Comparison of ENCODE assay signal across 12 cellular contexts in the genomic region with DNA sequence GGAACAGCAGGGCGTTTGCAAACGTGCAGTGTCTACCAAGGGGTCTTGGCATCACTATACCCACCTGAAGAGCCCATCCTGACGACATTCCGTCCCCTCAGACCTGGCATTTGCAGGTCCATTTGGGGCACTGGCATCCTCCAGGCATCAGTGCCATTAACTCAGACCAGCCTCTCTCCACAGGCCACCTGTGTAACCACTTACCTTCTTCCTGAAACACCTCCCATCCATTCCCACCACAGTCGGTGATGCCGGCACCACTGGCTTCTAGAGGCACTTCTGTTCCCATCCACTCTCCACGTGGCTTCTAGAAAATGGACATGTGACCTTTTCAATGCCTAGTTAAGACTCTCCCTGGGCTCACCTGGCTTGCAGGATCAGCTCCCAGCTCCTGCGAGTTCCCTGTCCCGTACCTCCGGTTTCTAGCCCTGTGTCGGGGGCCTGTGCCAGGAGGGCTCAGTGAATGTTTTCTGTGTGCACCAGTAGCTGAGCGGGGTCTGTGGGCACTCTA.
"Had no signal": no experiment of that assay in that cellular context is flagged by ENCODE, and none has a peak within 500 bp of the region (broad histone marks: within the 10 kb centered on the region; RNA-seq: fewer than 3 reads in every experiment).

No MANE protein-coding gene starts in this region.

- H3K4me1 ChIP-seq: pancreas, SJSA1 had no signal

- H3K4me3 ChIP-seq: esophagus squamous epithelium, pancreas, SJSA1 had no signal

- H3K27me3 Mint-ChIP-seq: activated naive CD4-positive, alpha-beta T cell treated with anti-CD3 and anti-CD28 coated beads, Interleukin-2, amount 50 U/mL, for 24 hours had no signal

- DNase-seq: activated CD4-positive, alpha-beta T cell treated with anti-CD3 and anti-CD28 coated beads for 1 hour; activated CD8-positive, alpha-beta T cell treated with anti-CD3 and anti-CD28 coated beads, Interleukin-2, amount 10 ng/mL, durations not matched to agents 7 days and 5 days; amniotic stem cell; brain microvascular endothelial cell; esophagus squamous epithelium; foreskin fibroblast; retina; small intestine; trophoblast cell had no signal

- H3K4me1 Mint-ChIP-seq: activated naive CD4-positive, alpha-beta T cell treated with anti-CD3 and anti-CD28 coated beads, Interleukin-2, amount 50 U/mL, for 24 hours had no signal

- H3K27ac ChIP-seq: brain microvascular endothelial cell, esophagus squamous epithelium, pancreas, SJSA1 had no signal

- H3K27me3 ChIP-seq: brain microvascular endothelial cell, esophagus squamous epithelium, pancreas had no signal

- H3K4me3 Mint-ChIP-seq: activated CD8-positive, alpha-beta T cell treated with anti-CD3 and anti-CD28 coated beads, Interleukin-2, amount 10 ng/mL, durations not matched to agents 7 days and 5 days; activated naive CD4-positive, alpha-beta T cell treated with anti-CD3 and anti-CD28 coated beads, Interleukin-2, amount 50 U/mL, for 24 hours had no signal

- H3K9me3 ChIP-seq: esophagus squamous epithelium, pancreas, SJSA1 had no signal

- H3K36me3 ChIP-seq: brain microvascular endothelial cell, esophagus squamous epithelium, pancreas, SJSA1 had no signal

- H3K36me3 Mint-ChIP-seq: activated naive CD4-positive, alpha-beta T cell treated with anti-CD3 and anti-CD28 coated beads, Interleukin-2, amount 50 U/mL, for 24 hours had no signal

- H3K27ac Mint-ChIP-seq: activated CD8-positive, alpha-beta T cell treated with anti-CD3 and anti-CD28 coated beads, Interleukin-2, amount 10 ng/mL, durations not matched to agents 7 days and 5 days; activated naive CD4-positive, alpha-beta T cell treated with anti-CD3 and anti-CD28 coated beads, Interleukin-2, amount 50 U/mL, for 24 hours had no signal
